20 cellular contexts compared by ENCODE assay signal in genomic region chr9:77304543-77304942, GRCh38.
DNase-seq lines count a peak whose midpoint lies in the region; ATAC-seq and TF ChIP-seq lines count a peak whose summit lies in the region.
"Had no signal": no experiment of that assay in that cellular context is flagged by ENCODE, and none has a peak within 500 bp of the region (broad histone marks: within the 10 kb centered on the region; RNA-seq: fewer than 3 reads in every experiment).

No MANE protein-coding gene starts in this region.

- H3K27me3 Mint-ChIP-seq in activated CD8-positive, alpha-beta T cell treated with anti-CD3 and anti-CD28 coated beads for 36 hours: no peaks in the 10 kb centered on the region
- H3K27me3 Mint-ChIP-seq in activated CD8-positive, alpha-beta T cell treated with anti-CD3 and anti-CD28 coated beads, Interleukin-2, amount 10 ng/mL, durations not matched to agents 7 days and 5 days (ENCODE audit: low read depth): no peaks in the 10 kb centered on the region
- no peaks in the 10 kb centered on the region for H3K27me3 Mint-ChIP-seq in type B pancreatic cell
- H3K27me3 Mint-ChIP-seq: activated naive CD4-positive, alpha-beta T cell treated with anti-CD3 and anti-CD28 coated beads, Interleukin-2, amount 10 ng/mL, durations not matched to agents 7 days and 5 days; CD4-positive, CD25-positive, alpha-beta regulatory T cell had no signal

- H3K4ac ChIP-seq in trophoblast cell (ENCODE audit: low read depth, low read length): no peak overlapping the region

- H3K9me3 Mint-ChIP-seq in activated CD8-positive, alpha-beta T cell treated with anti-CD3 and anti-CD28 coated beads for 36 hours: no peaks in the 10 kb centered on the region
- H3K9me3 Mint-ChIP-seq in activated CD8-positive, alpha-beta T cell treated with anti-CD3 and anti-CD28 coated beads, Interleukin-2, amount 10 ng/mL, durations not matched to agents 7 days and 5 days (ENCODE audit: insufficient read depth): no peaks in the 10 kb centered on the region
- H3K9me3 Mint-ChIP-seq in type B pancreatic cell: no peaks in the 10 kb centered on the region
- H3K9me3 Mint-ChIP-seq: activated naive CD4-positive, alpha-beta T cell treated with anti-CD3 and anti-CD28 coated beads, Interleukin-2, amount 10 ng/mL, durations not matched to agents 7 days and 5 days; endodermal cell had no signal

- H3K9me3 ChIP-seq in trophoblast cell (ENCODE audit: insufficient read depth, low read depth, low read length): no peaks in the 10 kb centered on the region
- H3K9me3 ChIP-seq: right lobe of liver had no signal

- no peak overlapping the region for H3K4me3 Mint-ChIP-seq in activated CD8-positive, alpha-beta T cell treated with anti-CD3 and anti-CD28 coated beads for 36 hours
- no peak overlapping the region for H3K4me3 Mint-ChIP-seq in activated CD8-positive, alpha-beta T cell treated with anti-CD3 and anti-CD28 coated beads, Interleukin-2, amount 10 ng/mL, durations not matched to agents 7 days and 5 days
- no peak overlapping the region for H3K4me3 Mint-ChIP-seq in type B pancreatic cell
- H3K4me3 Mint-ChIP-seq: activated naive CD4-positive, alpha-beta T cell treated with anti-CD3 and anti-CD28 coated beads, Interleukin-2, amount 10 ng/mL, durations not matched to agents 7 days and 5 days; CD4-positive, CD25-positive, alpha-beta regulatory T cell; endodermal cell; neural progenitor cell; T-helper 2 cell treated with Interferon-gamma antibody and Interleukin-4, amounts not matched to agents 5 μg/mL and 100 μg/mL, for 36 hours had no signal

- no peak for DNase-seq in activated CD8-positive, alpha-beta T cell treated with anti-CD3 and anti-CD28 coated beads for 36 hours
- no peak for DNase-seq in activated CD8-positive, alpha-beta T cell treated with anti-CD3 and anti-CD28 coated beads, Interleukin-2, amount 10 ng/mL, durations not matched to agents 7 days and 5 days
- DNase-seq in myocyte (ENCODE audit: low read depth): peak; percentile 10
- no peak for DNase-seq in G401 (ENCODE audit: low spot score)
- DNase-seq in type B pancreatic cell (ENCODE audit: extremely low spot score, unreplicated experiment): no peak
- DNase-seq in trophoblast cell: no peak
- DNase-seq: activated naive CD4-positive, alpha-beta T cell treated with anti-CD3 and anti-CD28 coated beads, Interleukin-2, amount 10 ng/mL, durations not matched to agents 7 days and 5 days; endodermal cell; HCEC 1CT; mesendoderm; NCI-H1048; NCI-H2171 treated with DMSO at 0.1 percent for 48 hours; right lobe of liver; SHP77 treated with DMSO at 0.1 percent for 48 hours; stimulated activated CD4-positive, alpha-beta T cell treated with anti-CD3 and anti-CD28 coated beads, Interleukin-4, amount 100 ng/mL, for 24 hours had no signal

- no peaks in the 10 kb centered on the region for H3K36me3 ChIP-seq in trophoblast cell (ENCODE audit: control insufficient read depth in 1 of 2, insufficient read depth in 2 of 2, low read length in 2 of 2)
- H3K36me3 ChIP-seq: neural progenitor cell had no signal

- no peak overlapping the region for H3K9ac ChIP-seq in trophoblast cell (ENCODE audit: low read length)
- H3K9ac ChIP-seq: neural progenitor cell had no signal

- no peak overlapping the region for H2BK5ac ChIP-seq in trophoblast cell (ENCODE audit: low read depth, low read length, poor library complexity)

- H3K79me1 ChIP-seq in trophoblast cell (ENCODE audit: low read length): peaks cover 2% of the 10 kb centered on the region

- in situ Hi-C loops in G401 (cut with HindIII; ENCODE audit: low sequenced_read_pairs): no loop called here

- no peaks in the 10 kb centered on the region for H3K79me2 ChIP-seq in trophoblast cell (ENCODE audit: control insufficient read depth, insufficient read depth, low read length, poor library complexity)

- no peak overlapping the region for H4K8ac ChIP-seq in trophoblast cell (ENCODE audit: low read depth, low read length)

- no peaks in the 10 kb centered on the region for H3K4me1 ChIP-seq in trophoblast cell (ENCODE audit: control insufficient read depth in 1 of 2, insufficient read depth in 2 of 2, low read length in 2 of 2)
- H3K4me1 ChIP-seq: neural progenitor cell, right lobe of liver had no signal

- no peak overlapping the region for H3K4me2 ChIP-seq in trophoblast cell (ENCODE audit: low read length)
- H3K4me2 ChIP-seq: neural progenitor cell had no signal

- H4K12ac ChIP-seq in trophoblast cell (ENCODE audit: low read depth, low read length): no peak overlapping the region

- POLR2A ChIA-PET in activated CD8-positive, alpha-beta T cell treated with anti-CD3 and anti-CD28 coated beads for 36 hours (lab: Charles Lee): no interaction called here
- POLR2A ChIA-PET in activated CD8-positive, alpha-beta T cell treated with anti-CD3 and anti-CD28 coated beads, Interleukin-2, amount 10 ng/mL, durations not matched to agents 7 days and 5 days (lab: Charles Lee): no interaction called here

- H3K14ac ChIP-seq in trophoblast cell (ENCODE audit: low read length): no peak overlapping the region

- intact Hi-C loops in activated CD8-positive, alpha-beta T cell treated with anti-CD3 and anti-CD28 coated beads for 36 hours (cut with micrococcal nuclease): no loop called here

- no peak overlapping the region for H2AK5ac ChIP-seq in trophoblast cell (ENCODE audit: low read length)

- H3K4me1 Mint-ChIP-seq in activated CD8-positive, alpha-beta T cell treated with anti-CD3 and anti-CD28 coated beads for 36 hours (ENCODE audit: low read depth): peaks cover 8% of the 10 kb centered on the region
- H3K4me1 Mint-ChIP-seq in activated CD8-positive, alpha-beta T cell treated with anti-CD3 and anti-CD28 coated beads, Interleukin-2, amount 10 ng/mL, durations not matched to agents 7 days and 5 days (ENCODE audit: low read depth): peaks cover 5% of the 10 kb centered on the region
- no peaks in the 10 kb centered on the region for H3K4me1 Mint-ChIP-seq in type B pancreatic cell (ENCODE audit: unreplicated experiment)
- H3K4me1 Mint-ChIP-seq: endodermal cell, neural progenitor cell had no signal

- TF ChIP-seq CTCF in activated CD8-positive, alpha-beta T cell treated with anti-CD3 and anti-CD28 coated beads for 36 hours (IDR thresholded peaks at IDR 0.05): no peak
- no peak for TF ChIP-seq CTCF in type B pancreatic cell (conservative IDR thresholded peaks at IDR 0.05)

- no peak overlapping the region for H2AFZ ChIP-seq in trophoblast cell (ENCODE audit: insufficient read depth, low read length, poor library complexity)
- H2AFZ ChIP-seq: neural progenitor cell had no signal

- no peak overlapping the region for H3K4me3 ChIP-seq in trophoblast cell (ENCODE audit: low read depth, low read length)
- H3K4me3 ChIP-seq: neural progenitor cell, right lobe of liver had no signal

- H3K27ac ChIP-seq in trophoblast cell (ENCODE audit: low read depth, low read length): no peak overlapping the region
- H3K27ac ChIP-seq: neural progenitor cell, right lobe of liver had no signal

- no peak overlapping the region for H2BK120ac ChIP-seq in trophoblast cell (ENCODE audit: insufficient read depth, low read length, poor library complexity)

- H4K91ac ChIP-seq in trophoblast cell (ENCODE audit: low read depth, low read length): no peak overlapping the region

- H3K27ac Mint-ChIP-seq in activated CD8-positive, alpha-beta T cell treated with anti-CD3 and anti-CD28 coated beads for 36 hours: peak overlapping the region; percentile 57
- no peak overlapping the region for H3K27ac Mint-ChIP-seq in activated CD8-positive, alpha-beta T cell treated with anti-CD3 and anti-CD28 coated beads, Interleukin-2, amount 10 ng/mL, durations not matched to agents 7 days and 5 days
- no peak overlapping the region for H3K27ac Mint-ChIP-seq in type B pancreatic cell
- H3K27ac Mint-ChIP-seq: activated naive CD4-positive, alpha-beta T cell treated with anti-CD3 and anti-CD28 coated beads, Interleukin-2, amount 10 ng/mL, durations not matched to agents 7 days and 5 days; CD4-positive, CD25-positive, alpha-beta regulatory T cell; endodermal cell; neural progenitor cell; T-helper 2 cell treated with Interferon-gamma antibody and Interleukin-4, amounts not matched to agents 5 μg/mL and 100 μg/mL, for 36 hours had no signal

- H2BK12ac ChIP-seq in trophoblast cell (ENCODE audit: low read length): no peak overlapping the region

- no peak overlapping the region for H3K23ac ChIP-seq in trophoblast cell (ENCODE audit: low read length)

- H3K27me3 ChIP-seq in trophoblast cell (ENCODE audit: insufficient read depth, low read length): no peaks in the 10 kb centered on the region
- H3K27me3 ChIP-seq: neural progenitor cell, right lobe of liver had no signal

- H3K18ac ChIP-seq in trophoblast cell (ENCODE audit: low read length): no peak overlapping the region

- CTCF ChIA-PET in activated CD8-positive, alpha-beta T cell treated with anti-CD3 and anti-CD28 coated beads for 36 hours (lab: Charles Lee): no interaction called here
- CTCF ChIA-PET in activated CD8-positive, alpha-beta T cell treated with anti-CD3 and anti-CD28 coated beads, Interleukin-2, amount 10 ng/mL, durations not matched to agents 7 days and 5 days (lab: Charles Lee): no interaction called here

- ATAC-seq in activated CD8-positive, alpha-beta T cell treated with anti-CD3 and anti-CD28 coated beads for 36 hours: peak; percentile 95
- no peak for ATAC-seq in activated CD8-positive, alpha-beta T cell treated with anti-CD3 and anti-CD28 coated beads, Interleukin-2, amount 10 ng/mL, durations not matched to agents 7 days and 5 days
- peak; percentile 70 for ATAC-seq in GM21619 (IDR thresholded peaks at IDR 0.05; ENCODE audit: unreplicated experiment)
- peak; percentile 51 for ATAC-seq in HG03342 (IDR thresholded peaks at IDR 0.05; ENCODE audit: unreplicated experiment)
- ATAC-seq: right lobe of liver had no signal

- peaks cover 15% of the 10 kb centered on the region for H3K36me3 Mint-ChIP-seq in activated CD8-positive, alpha-beta T cell treated with anti-CD3 and anti-CD28 coated beads for 36 hours (ENCODE audit: low read depth)
- H3K36me3 Mint-ChIP-seq in activated CD8-positive, alpha-beta T cell treated with anti-CD3 and anti-CD28 coated beads, Interleukin-2, amount 10 ng/mL, durations not matched to agents 7 days and 5 days (ENCODE audit: low read depth): peaks cover 25% of the 10 kb centered on the region
- H3K36me3 Mint-ChIP-seq in type B pancreatic cell: peaks cover 7% of the 10 kb centered on the region
